1 cellular context compared by ENCODE assay signal in the genomic region with DNA sequence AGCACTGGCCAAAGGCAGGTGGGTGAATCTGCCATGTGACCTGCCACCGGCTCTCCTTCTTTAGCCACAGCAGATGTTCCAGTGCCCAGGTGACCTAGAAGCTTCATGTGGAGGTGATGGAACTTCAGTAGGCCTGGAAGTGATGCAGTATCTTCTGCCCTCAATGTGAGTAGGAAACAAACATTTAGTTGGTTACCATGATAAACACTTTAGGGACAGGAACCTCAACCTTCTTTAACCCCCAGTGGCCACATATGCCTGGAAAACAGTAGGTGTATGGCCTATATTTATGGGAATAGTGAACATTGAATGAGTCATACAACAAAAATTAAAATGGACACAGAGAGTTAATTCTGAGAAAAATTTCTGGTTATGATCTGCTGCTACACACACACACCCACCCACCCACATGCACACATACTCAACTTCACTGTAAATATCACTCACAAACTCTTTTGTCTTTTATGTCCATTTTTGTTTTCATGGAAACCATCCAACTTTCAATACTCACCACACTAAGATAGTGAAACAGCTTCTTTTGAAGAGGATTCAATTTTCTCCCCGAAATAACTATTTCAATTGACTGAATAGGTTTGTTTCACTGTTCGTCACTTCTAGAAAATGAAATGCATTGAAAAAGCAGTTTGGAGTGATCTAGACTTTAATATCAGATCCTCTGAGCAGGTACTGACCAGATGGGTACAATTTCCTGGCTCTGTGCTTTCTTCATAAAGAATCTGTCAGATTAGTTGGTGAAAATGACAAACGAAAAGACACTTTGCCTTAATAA.
TF ChIP-seq lines count a peak whose summit lies in the region.

No MANE protein-coding gene starts in this region.

TF ChIP-seq in WTC11, 78 proteins besides CTCF, POLR2A, EP300 and RAD21 (continued from another document):
- TF ChIP-seq, protein P1, sequence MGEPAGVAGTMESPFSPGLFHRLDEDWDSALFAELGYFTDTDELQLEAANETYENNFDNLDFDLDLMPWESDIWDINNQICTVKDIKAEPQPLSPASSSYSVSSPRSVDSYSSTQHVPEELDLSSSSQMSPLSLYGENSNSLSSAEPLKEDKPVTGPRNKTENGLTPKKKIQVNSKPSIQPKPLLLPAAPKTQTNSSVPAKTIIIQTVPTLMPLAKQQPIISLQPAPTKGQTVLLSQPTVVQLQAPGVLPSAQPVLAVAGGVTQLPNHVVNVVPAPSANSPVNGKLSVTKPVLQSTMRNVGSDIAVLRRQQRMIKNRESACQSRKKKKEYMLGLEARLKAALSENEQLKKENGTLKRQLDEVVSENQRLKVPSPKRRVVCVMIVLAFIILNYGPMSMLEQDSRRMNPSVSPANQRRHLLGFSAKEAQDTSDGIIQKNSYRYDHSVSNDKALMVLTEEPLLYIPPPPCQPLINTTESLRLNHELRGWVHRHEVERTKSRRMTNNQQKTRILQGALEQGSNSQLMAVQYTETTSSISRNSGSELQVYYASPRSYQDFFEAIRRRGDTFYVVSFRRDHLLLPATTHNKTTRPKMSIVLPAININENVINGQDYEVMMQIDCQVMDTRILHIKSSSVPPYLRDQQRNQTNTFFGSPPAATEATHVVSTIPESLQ (CRISPR knock-in tag; IDR thresholded peaks at IDR 0.05), result no peak
- TF ChIP-seq, protein P2, sequence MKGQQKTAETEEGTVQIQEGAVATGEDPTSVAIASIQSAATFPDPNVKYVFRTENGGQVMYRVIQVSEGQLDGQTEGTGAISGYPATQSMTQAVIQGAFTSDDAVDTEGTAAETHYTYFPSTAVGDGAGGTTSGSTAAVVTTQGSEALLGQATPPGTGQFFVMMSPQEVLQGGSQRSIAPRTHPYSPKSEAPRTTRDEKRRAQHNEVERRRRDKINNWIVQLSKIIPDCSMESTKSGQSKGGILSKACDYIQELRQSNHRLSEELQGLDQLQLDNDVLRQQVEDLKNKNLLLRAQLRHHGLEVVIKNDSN (CRISPR knock-in tag; IDR thresholded peaks at IDR 0.05), result no peak
- no peak for TF ChIP-seq ELF4 (CRISPR knock-in tag; IDR thresholded peaks at IDR 0.05; ENCODE audit: low read depth)
